8 cellular contexts compared by ENCODE assay signal in the genomic region with DNA sequence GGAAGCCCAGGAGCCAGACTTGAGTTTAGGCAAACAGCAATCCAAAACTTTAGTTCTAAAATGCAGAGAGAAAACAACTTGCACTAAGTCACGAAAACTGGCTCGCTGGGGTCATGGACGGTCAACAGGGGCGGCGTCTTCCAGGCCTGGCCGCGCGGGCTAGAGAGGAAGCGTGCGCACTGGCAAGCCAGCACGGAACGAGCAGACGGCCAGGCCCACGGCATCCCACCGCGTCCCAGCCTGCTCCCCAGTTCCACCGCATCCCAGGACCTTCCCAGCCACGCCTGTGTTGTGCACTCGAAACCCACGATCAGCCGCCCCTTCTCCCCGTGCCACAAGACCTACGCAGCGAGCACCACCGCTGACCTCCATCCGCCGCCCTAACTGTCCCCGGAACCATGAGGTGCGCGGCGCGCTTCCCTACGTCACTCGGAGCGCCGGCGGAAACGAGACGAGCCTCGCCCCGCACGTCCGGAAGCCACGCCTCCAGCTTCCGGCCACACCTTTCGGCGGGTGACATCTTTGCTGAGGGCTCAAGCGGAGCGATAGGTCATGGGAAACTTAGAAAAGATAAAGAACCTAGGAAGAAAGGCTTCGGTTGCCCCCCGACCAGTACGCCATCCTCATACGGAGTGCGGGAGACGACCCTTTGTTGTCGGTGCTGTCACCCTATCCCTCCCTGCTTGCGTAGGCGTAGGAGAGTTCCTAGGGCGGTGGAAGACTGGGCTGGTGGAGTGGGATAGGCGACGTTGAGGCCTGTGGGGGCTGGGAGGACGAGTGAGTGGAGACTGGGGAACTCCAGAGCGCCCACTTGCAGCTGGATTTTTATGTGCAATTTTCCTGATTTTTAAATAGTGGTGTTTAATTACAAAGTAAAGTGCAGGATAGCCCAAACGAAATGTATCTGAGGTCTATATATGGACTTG. TPM values are rescaled to one million over a fixed set of nuclear protein-coding genes. Genes with fewer than 3 reads are reported as not detected.
DNase-seq lines count a peak whose midpoint lies in the region; ATAC-seq, FAIRE-seq and TF ChIP-seq lines count a peak whose summit lies in the region.

TSS of gene TBRG4 (minus strand) at position 400 of the 926 bp plus-strand sequence. CDS start 2,460 bp downstream, outside the sequence.

- DNase-seq in H54 (ENCODE audit: insufficient read length, low spot score) (peak; percentile 98), LoVo (ENCODE audit: low spot score) (peak; percentile 99), RWPE2 (ENCODE audit: low spot score) (peak; percentile 89), fibroblast of peridontal ligament (ENCODE audit: extremely low read depth) (peak; percentile 90), natural killer cell (peak; percentile 94)
- peak; percentile 93 for DNase-seq in activated T-helper 9 cell treated with anti-CD3 and anti-CD28 coated beads, Interleukin-2, amount 50 U/mL, for 16 hours (ENCODE audit: low read depth)
- DNase-seq in stimulated activated naive CD4-positive, alpha-beta T cell treated with Interleukin-2 at 50 U/mL for 16 hours (lab: John Stamatoyannopoulos, UW) = peak; percentile 94

- peak within 1 kb of the TSS; percentile 61 for H3K27ac ChIP-seq in RWPE2 (ENCODE audit: poor library complexity, severe bottlenecking)

- FAIRE-seq in H54 (lab: Jason Lieb, UNC) = peak; percentile 70

- H3K27me3 Mint-ChIP-seq in natural killer cell (ENCODE audit: low read depth in 2 of 2) = peaks cover 2 to 10% of the 10 kb centered on the region in 2 donors

- H3K27me3 ChIP-seq in RWPE2 (ENCODE audit: insufficient read depth, poor library complexity, severe bottlenecking) = no peaks in the 10 kb centered on the region

- peak within 1 kb of the TSS; percentile 72 for H3K4me3 ChIP-seq in RWPE2 (ENCODE audit: severe bottlenecking)

- TF ChIP-seq CTCF in RWPE2 (IDR thresholded peaks at IDR 0.05; ENCODE audit: poor library complexity, severe bottlenecking) (peak; percentile 72), natural killer cell (IDR thresholded peaks at IDR 0.05) (no peak)

- intact Hi-C loops in natural killer cell (cut with micrococcal nuclease) = loop anchor here (1.0 to 10.0 kb wide), 5 partner anchors 125 to 1029 kb away; partner anchors contain the start of genes H2AZ2, OGDH, POLM and PURB

- H3K4me3 Mint-ChIP-seq in natural killer cell = peak within 1 kb of the TSS; percentile 100

- H3K36me3 ChIP-seq in ES-I3 (ENCODE audit: insufficient read depth, low read length) = peaks cover 27% of the 10 kb centered on the region
- H3K36me3 ChIP-seq in RWPE2 (ENCODE audit: low read depth) = peaks cover 30% of the 10 kb centered on the region

- peak within 1 kb of the TSS; percentile 100 for H3K27ac Mint-ChIP-seq in natural killer cell

- H3K4me1 ChIP-seq in ES-I3 (ENCODE audit: insufficient read depth, low read length) (no peaks in the 10 kb centered on the region), RWPE2 (ENCODE audit: insufficient read depth, poor library complexity, severe bottlenecking) (no peaks in the 10 kb centered on the region)

- ATAC-seq in RWPE2 (ENCODE audit: low read depth) = peak; percentile 91
- peak; percentile 93 to 97 (median 96) for ATAC-seq in natural killer cell

- peak within 1 kb of the TSS; percentile 78 for H3K9ac ChIP-seq in ES-I3 (ENCODE audit: low read depth, low read length)

- peak; percentile 99 for TF ChIP-seq POLR2A in H54 (IDR thresholded peaks at IDR 0.05; ENCODE audit: low read depth, low read length)

- no peaks in the 10 kb centered on the region for H3K9me3 Mint-ChIP-seq in natural killer cell

- no peaks in the 10 kb centered on the region for H3K9me3 ChIP-seq in ES-I3 (ENCODE audit: control insufficient read depth, insufficient read depth, low read length)
- no peaks in the 10 kb centered on the region for H3K9me3 ChIP-seq in RWPE2 (ENCODE audit: severe bottlenecking)

- H3K4me1 Mint-ChIP-seq in natural killer cell = peaks cover 23 to 37% of the 10 kb centered on the region in 2 donors

- no peaks in the 10 kb centered on the region for H3K36me3 Mint-ChIP-seq in natural killer cell

RNA-seq across cellular contexts. Expression of gene TBRG4, which starts in this region (rescaled TPM):
- 10 to 100 TPM; 48.6 to 56.7 (median 55.9) TPM for total RNA-seq in natural killer cell

Comparison
In these comparisons a context has a peak if more than half of its experiments do, and no peak if none do; other contexts are left out.
1. Peak in every context shown above with its lines: DNase-seq, ATAC-seq, H3K4me3 ChIP-seq and H3K27ac ChIP-seq.